ENCODE assay signal across 8 cellular contexts in the genomic region with DNA sequence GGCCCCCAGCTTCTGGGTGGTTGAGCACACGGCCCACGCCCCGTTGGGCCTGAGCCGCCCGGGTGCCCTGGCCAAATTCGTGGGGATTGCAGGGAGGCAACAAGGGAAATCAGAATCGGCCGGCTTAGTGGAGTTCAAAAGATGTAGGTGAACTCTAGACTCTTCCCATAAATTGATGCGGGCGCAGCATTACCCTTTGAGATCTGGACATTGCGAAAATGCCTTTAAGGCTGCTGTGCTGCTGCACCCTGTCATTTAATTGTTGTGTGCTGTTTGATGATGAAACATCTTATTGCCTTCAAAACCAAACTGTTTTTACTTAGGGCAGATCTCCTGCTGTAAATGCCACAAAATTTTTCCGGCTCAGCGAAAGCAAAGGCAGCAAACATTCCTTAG. TPM values are rescaled to one million over a fixed set of nuclear protein-coding genes. Genes with fewer than 3 reads are reported as not detected.
DNase-seq lines count a peak whose midpoint lies in the region; ATAC-seq and TF ChIP-seq lines count a peak whose summit lies in the region.

No MANE protein-coding gene starts in this region.

- peak; percentile 13 for DNase-seq in H4 (ENCODE audit: low spot score)
- DNase-seq in SK-N-SH: no peak
- peak; percentile 50 for DNase-seq in fibroblast of peridontal ligament (ENCODE audit: extremely low read depth)
- DNase-seq in pons (ENCODE audit: low spot score): peak; percentile 14
- no peak for DNase-seq in hypothalamus (lab: John Stamatoyannopoulos, UW)
- DNase-seq in NCI-H1417 treated with DMSO at 0.1 percent for 48 hours (lab: John Stamatoyannopoulos, UW): no peak
- no peak for DNase-seq in DMS153 treated with DMSO at 0.1 percent for 48 hours (lab: John Stamatoyannopoulos, UW; ENCODE audit: unreplicated experiment)

- H3K4me1 ChIP-seq in SK-N-SH (ENCODE audit: control insufficient read depth in 1 of 2, insufficient read depth in 2 of 2, low read depth in 1 of 2, low read length in 1 of 2): peaks cover 0 to 4% of the 10 kb centered on the region in 2 experiments; a peak in 1 of 4 replicates

- 6% methylated on average over 13 of the region's 13 CpGs for WGBS in SK-N-SH (ENCODE audit: low lambda C conversion rate)

- TF ChIP-seq EP300 in SK-N-SH (IDR thresholded peaks at IDR 0.05; ENCODE audit: borderline replicate concordance in 1 of 2, low read depth in 1 of 2, low read length in 1 of 2): no peak

- peak overlapping the region; percentile 30; the same call in 1 of the 2 replicates for H3K9ac ChIP-seq in SK-N-SH

- no peaks in the 10 kb centered on the region for H3F3A ChIP-seq in SK-N-SH (replicated peaks; ENCODE audit: insufficient read depth)

- no peak for TF ChIP-seq RAD21 in SK-N-SH (IDR thresholded peaks at IDR 0.05; ENCODE audit: low read length)

- H3K79me2 ChIP-seq in SK-N-SH (ENCODE audit: insufficient read depth): no peaks in the 10 kb centered on the region

- no peaks in the 10 kb centered on the region for H4K20me1 ChIP-seq in SK-N-SH (ENCODE audit: insufficient read depth)

- TF ChIP-seq CTCF in SK-N-SH (IDR thresholded peaks at IDR 0.05): no peak

- H3K9me2 ChIP-seq in SK-N-SH: no peaks in the 10 kb centered on the region

- H3K27me3 ChIP-seq in SK-N-SH (ENCODE audit: insufficient read depth): no peaks in the 10 kb centered on the region

- CTCF ChIA-PET in SK-N-SH (lab: Yijun Ruan, JAX): interaction anchor here (1.0 kb wide), 1 partner anchor 57 kb away, joined by 5 read pairs; no protein-coding TSS in a partner anchor

- peak overlapping the region; percentile 62 to 63 for H3K4me3 ChIP-seq in SK-N-SH (ENCODE audit: low read depth in 2 of 2, low read length in 1 of 2)

- peak overlapping the region; percentile 81; the same call in 1 of the 2 replicates for H2AFZ ChIP-seq in SK-N-SH (ENCODE audit: low read depth)

- no peaks in the 10 kb centered on the region for H3K9me3 ChIP-seq in SK-N-SH

- H3K4me2 ChIP-seq in SK-N-SH: peak overlapping the region; percentile 68; the same call in 1 of the 2 replicates

- no peak for ATAC-seq in HG03025 (IDR thresholded peaks at IDR 0.05; ENCODE audit: low FRiP score, unreplicated experiment)

- peak overlapping the region in 1 of 2 experiments; percentile 34; a peak in 1 of 4 replicates for H3K27ac ChIP-seq in SK-N-SH (ENCODE audit: low read depth in 2 of 2, low read length in 1 of 2)

- POLR2A ChIA-PET in SK-N-SH (lab: Yijun Ruan, JAX): interaction anchor here (1.7 kb wide), 1 partner anchor 43 kb away, joined by 5 read pairs; a partner anchor contains a TSS

- H3K36me3 ChIP-seq in SK-N-SH (replicated peaks in 1 of 2; ENCODE audit: control insufficient read depth in 1 of 2, insufficient read depth in 2 of 2, low read length in 1 of 2): no peaks in the 10 kb centered on the region

TF ChIP-seq in SK-N-SH, 30 proteins besides CTCF, POLR2A, EP300 and RAD21:
- no peak for TF ChIP-seq ELF1 (IDR thresholded peaks at IDR 0.05)
- TF ChIP-seq, protein P1, sequence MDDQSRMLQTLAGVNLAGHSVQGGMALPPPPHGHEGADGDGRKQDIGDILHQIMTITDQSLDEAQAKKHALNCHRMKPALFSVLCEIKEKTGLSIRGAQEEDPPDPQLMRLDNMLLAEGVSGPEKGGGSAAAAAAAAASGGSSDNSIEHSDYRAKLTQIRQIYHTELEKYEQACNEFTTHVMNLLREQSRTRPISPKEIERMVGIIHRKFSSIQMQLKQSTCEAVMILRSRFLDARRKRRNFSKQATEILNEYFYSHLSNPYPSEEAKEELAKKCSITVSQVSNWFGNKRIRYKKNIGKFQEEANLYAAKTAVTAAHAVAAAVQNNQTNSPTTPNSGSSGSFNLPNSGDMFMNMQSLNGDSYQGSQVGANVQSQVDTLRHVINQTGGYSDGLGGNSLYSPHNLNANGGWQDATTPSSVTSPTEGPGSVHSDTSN (IDR thresholded peaks at IDR 0.05): no peak
- no peak for TF ChIP-seq FOSL2 (IDR thresholded peaks at IDR 0.05; ENCODE audit: borderline replicate concordance, low read depth)
- TF ChIP-seq JUND (IDR thresholded peaks at IDR 0.05): no peak
- TF ChIP-seq NRF1 (IDR thresholded peaks at IDR 0.05; ENCODE audit: low read depth, low read length): no peak
- no peak for TF ChIP-seq MEF2A (IDR thresholded peaks at IDR 0.05; ENCODE audit: borderline replicate concordance, low read depth)
- no peak for TF ChIP-seq MXI1 (IDR thresholded peaks at IDR 0.05; ENCODE audit: low read depth, low read length)
- TF ChIP-seq RXRA (IDR thresholded peaks at IDR 0.05; ENCODE audit: borderline replicate concordance, low read depth): no peak
- TF ChIP-seq RCOR1 (IDR thresholded peaks at IDR 0.05; ENCODE audit: low read length): no peak
- no peak for TF ChIP-seq GABPA (IDR thresholded peaks at IDR 0.05; ENCODE audit: low read depth)
- no peak for TF ChIP-seq FOXM1 (IDR thresholded peaks at IDR 0.05; ENCODE audit: low read depth)
- no peak for TF ChIP-seq YY1 (IDR thresholded peaks at IDR 0.05; ENCODE audit: low read depth)
- TF ChIP-seq SIN3A (IDR thresholded peaks at IDR 0.05; ENCODE audit: borderline replicate concordance, low read depth, low read length): no peak
- TF ChIP-seq TEAD4 (IDR thresholded peaks at IDR 0.05; ENCODE audit: borderline replicate concordance, insufficient read depth): no peak
- no peak for TF ChIP-seq NFIC (IDR thresholded peaks at IDR 0.05; ENCODE audit: borderline replicate concordance)
- TF ChIP-seq, protein P2, sequence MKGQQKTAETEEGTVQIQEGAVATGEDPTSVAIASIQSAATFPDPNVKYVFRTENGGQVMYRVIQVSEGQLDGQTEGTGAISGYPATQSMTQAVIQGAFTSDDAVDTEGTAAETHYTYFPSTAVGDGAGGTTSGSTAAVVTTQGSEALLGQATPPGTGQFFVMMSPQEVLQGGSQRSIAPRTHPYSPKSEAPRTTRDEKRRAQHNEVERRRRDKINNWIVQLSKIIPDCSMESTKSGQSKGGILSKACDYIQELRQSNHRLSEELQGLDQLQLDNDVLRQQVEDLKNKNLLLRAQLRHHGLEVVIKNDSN (IDR thresholded peaks at IDR 0.05; ENCODE audit: borderline replicate concordance, low read depth): no peak
- no peak for TF ChIP-seq GATA2 (CRISPR knock-in tag; IDR thresholded peaks at IDR 0.05)

RNA-seq across cellular contexts. Expression of a gene that starts 0.4 kb away (rescaled TPM):
- 9.3 and 15.4 TPM in 2 replicates for total RNA-seq in H4 (2014; rRNA removed; shearing (Covaris generic))
- 12.7 and 13.3 TPM in 2 replicates for polyA plus RNA-seq in SK-N-SH (2012; rRNA removed)
- 10.7 and 12.5 TPM in 2 replicates for polyA plus RNA-seq in SK-N-SH (2012; cell fraction: cytosol; rRNA removed)
- polyA plus RNA-seq in SK-N-SH (2012; cell fraction: nucleus; rRNA removed): 16.6 and 24.2 TPM in 2 replicates

RNA-seq across cellular contexts. Expression of a gene that starts 28.8 kb away (rescaled TPM):
- not detected in 2 replicates for total RNA-seq in H4 (2014; rRNA removed; shearing (Covaris generic))
- polyA plus RNA-seq in SK-N-SH (2012; rRNA removed): not detected in 2 replicates
- not detected in 2 replicates for polyA plus RNA-seq in SK-N-SH (2012; cell fraction: cytosol; rRNA removed)
- polyA plus RNA-seq in SK-N-SH (2012; cell fraction: nucleus; rRNA removed): not detected in 2 replicates

RNA-seq across cellular contexts. Expression of a gene that starts 43.0 kb away (rescaled TPM):
- total RNA-seq in H4 (2014; rRNA removed; shearing (Covaris generic)): 47.9 and 68.3 TPM in 2 replicates
- polyA plus RNA-seq in SK-N-SH (2012; rRNA removed): 53.0 and 73.6 TPM in 2 replicates
- polyA plus RNA-seq in SK-N-SH (2012; cell fraction: cytosol; rRNA removed): 65.2 and 81.9 TPM in 2 replicates
- 47.2 and 93.2 TPM in 2 replicates for polyA plus RNA-seq in SK-N-SH (2012; cell fraction: nucleus; rRNA removed)

RNA-seq across cellular contexts. Expression of a gene that starts 54.8 kb away (rescaled TPM):
- total RNA-seq in H4 (2014; rRNA removed; shearing (Covaris generic)): 0.08 and 0.33 TPM in 2 replicates
- polyA plus RNA-seq in SK-N-SH (2012; rRNA removed): 3.3 and 4.5 TPM in 2 replicates
- 1.3 and 3.2 TPM in 2 replicates for polyA plus RNA-seq in SK-N-SH (2012; cell fraction: cytosol; rRNA removed)
- 8.1 and 12.0 TPM in 2 replicates for polyA plus RNA-seq in SK-N-SH (2012; cell fraction: nucleus; rRNA removed)

Comparison
In these comparisons a context has a peak if more than half of its experiments do, and no peak if none do; other contexts are left out.
1. DNase-seq: peak in H4 (single experiment), fibroblast of peridontal ligament (single experiment) and pons (single experiment); none in SK-N-SH (single experiment), hypothalamus (0 of 51), NCI-H1417 treated with DMSO at 0.1 percent for 48 hours (single experiment) and DMS153 treated with DMSO at 0.1 percent for 48 hours (single experiment).